ENCODE assay signal across 3 cellular contexts in genomic region chr22:32177221-32177765, GRCh38.
TF ChIP-seq lines count a peak whose summit lies in the region.

No MANE protein-coding gene starts in this region.

TF ChIP-seq in SK-N-SH, 30 proteins besides CTCF, POLR2A, EP300 and RAD21:
- TF ChIP-seq RXRA (IDR thresholded peaks at IDR 0.05; ENCODE audit: borderline replicate concordance, low read depth) (no peak), REST (IDR thresholded peaks at IDR 0.05; ENCODE audit: low read depth, low read length) (peak; percentile 90)

TF ChIP-seq in SK-N-SH treated with all-trans-retinoic acid at 6 μM for 48 hours, 23 proteins besides CTCF, POLR2A, EP300 and RAD21:
- TF ChIP-seq PATZ1 (CRISPR knock-in tag; IDR thresholded peaks at IDR 0.05; ENCODE audit: borderline replicate concordance): no peak
TF ChIP-seq in SK-N-SH treated with all-trans-retinoic acid at 6 μM for 48 hours: peak in this region for 0.

TF ChIP-seq in K562, 482 proteins besides CTCF, POLR2A, EP300 and RAD21:
- TF ChIP-seq TEAD4 (IDR thresholded peaks at IDR 0.05; ENCODE audit: low read length): no peak
- no peak for TF ChIP-seq TEAD4 (CRISPR knock-in tag; IDR thresholded peaks at IDR 0.05; ENCODE audit: borderline replicate concordance)
- no peak for TF ChIP-seq DLX4 (CRISPR knock-in tag; IDR thresholded peaks at IDR 0.05)
- TF ChIP-seq TFE3 (CRISPR knock-in tag; IDR thresholded peaks at IDR 0.05): no peak
- no peak for TF ChIP-seq ZNF707 (CRISPR knock-in tag; conservative IDR thresholded peaks at IDR 0.05)
- no peak for TF ChIP-seq RREB1 (CRISPR knock-in tag; IDR thresholded peaks at IDR 0.05)
- no peak for TF ChIP-seq FOXJ2 (tag; IDR thresholded peaks at IDR 0.05)
- TF ChIP-seq EHMT2 (IDR thresholded peaks at IDR 0.05): 0 out of 2 replicates have a peak, but pooled peaks have one; percentile 57
